ENCODE assay signal across 18 cellular contexts in the genomic region with DNA sequence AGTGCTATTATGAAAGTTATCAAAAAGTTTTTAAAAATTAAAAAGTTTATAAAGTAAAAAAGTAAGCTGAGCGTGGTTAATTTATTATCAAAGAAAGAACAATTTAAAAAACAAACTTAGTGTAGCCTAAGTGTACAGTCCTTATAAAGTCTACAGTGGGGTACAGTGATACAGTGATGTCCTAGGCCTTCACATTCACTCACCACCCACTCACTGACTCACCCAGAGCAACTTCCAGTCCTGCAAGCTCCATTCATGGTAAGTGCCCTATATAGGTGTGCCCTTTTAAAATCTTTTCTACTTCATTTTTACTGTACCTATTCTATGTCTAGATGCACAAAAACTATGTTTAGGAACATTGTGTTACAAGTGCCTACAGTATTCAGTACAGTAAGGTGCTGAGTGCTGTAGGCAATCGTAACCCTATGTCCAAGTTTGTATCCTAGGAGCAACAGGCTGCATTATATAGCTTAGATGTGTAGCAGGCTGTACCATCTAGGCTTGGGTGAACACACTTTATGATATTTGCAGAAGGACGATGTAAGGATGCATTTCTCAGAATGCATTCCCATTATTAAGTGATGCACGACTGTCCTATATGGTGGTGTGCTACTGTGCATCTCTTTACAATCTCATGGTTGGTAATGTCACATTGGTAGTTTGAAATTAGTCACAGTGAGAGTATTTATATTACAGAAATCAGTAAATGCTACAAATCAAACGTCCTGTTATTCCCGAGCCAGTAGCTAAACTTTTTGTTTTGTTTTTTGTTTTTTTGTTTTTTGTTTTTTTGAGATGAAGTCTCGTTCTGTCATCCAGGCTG.
DNase-seq lines count a peak whose midpoint lies in the region; ATAC-seq and TF ChIP-seq lines count a peak whose summit lies in the region.
"Had no signal": no experiment of that assay in that cellular context is flagged by ENCODE, and none has a peak within 500 bp of the region (broad histone marks: within the 10 kb centered on the region; RNA-seq: fewer than 3 reads in every experiment).

No MANE protein-coding gene starts in this region.

- no peaks in the 10 kb centered on the region for H3K9me3 ChIP-seq in CD4-positive, CD25-positive, alpha-beta regulatory T cell (ENCODE audit: control insufficient read depth in 2 of 2, low read length in 2 of 2)
- H3K9me3 ChIP-seq in RWPE2 (ENCODE audit: severe bottlenecking): no peaks in the 10 kb centered on the region
- H3K9me3 ChIP-seq: MG63 had no signal

- H3K27me3 ChIP-seq in CD4-positive, CD25-positive, alpha-beta regulatory T cell (ENCODE audit: control insufficient read depth, insufficient read depth, low read length): no peaks in the 10 kb centered on the region
- H3K27me3 ChIP-seq in RWPE2 (ENCODE audit: insufficient read depth, poor library complexity, severe bottlenecking): no peaks in the 10 kb centered on the region
- H3K27me3 ChIP-seq: BLaER1 treated with 17β-estradiol and CSF1 and Interleukin-3, amounts not matched to agents 10 nM and 100 nM; MG63 had no signal

- intact Hi-C loops in activated CD8-positive, alpha-beta T cell treated with anti-CD3 and anti-CD28 coated beads for 36 hours (cut with micrococcal nuclease): no loop called here

- POLR2A ChIA-PET in activated CD8-positive, alpha-beta T cell treated with anti-CD3 and anti-CD28 coated beads for 36 hours (lab: Charles Lee): interaction anchor here (0.6 to 1.4 kb wide), 3 partner anchors 16 to 107 kb away, joined by 3 read pairs; no protein-coding TSS in a partner anchor
- POLR2A ChIA-PET in activated CD8-positive, alpha-beta T cell treated with anti-CD3 and anti-CD28 coated beads, Interleukin-2, amount 10 ng/mL, durations not matched to agents 7 days and 5 days (lab: Charles Lee): no interaction called here

- CTCF ChIA-PET in activated CD8-positive, alpha-beta T cell treated with anti-CD3 and anti-CD28 coated beads for 36 hours (lab: Charles Lee): interaction anchor here (0.9 to 2.3 kb wide), 4 partner anchors 10 to 65 kb away, joined by 3 to 7 read pairs (median 4); no protein-coding TSS in a partner anchor
- CTCF ChIA-PET in activated CD8-positive, alpha-beta T cell treated with anti-CD3 and anti-CD28 coated beads, Interleukin-2, amount 10 ng/mL, durations not matched to agents 7 days and 5 days (lab: Charles Lee): interaction anchor here (0.8 to 1.5 kb wide), 4 partner anchors 12 to 374 kb away, joined by 3 to 4 read pairs (median 3); no protein-coding TSS in a partner anchor

- peak; percentile 31 for DNase-seq in activated CD8-positive, alpha-beta T cell treated with anti-CD3 and anti-CD28 coated beads for 36 hours
- DNase-seq in activated CD8-positive, alpha-beta T cell treated with anti-CD3 and anti-CD28 coated beads, Interleukin-2, amount 10 ng/mL, durations not matched to agents 7 days and 5 days: no peak
- no peak for DNase-seq in CD4-positive, CD25-positive, alpha-beta regulatory T cell
- no peak for DNase-seq in RWPE2 (ENCODE audit: low spot score)
- no peak for DNase-seq in chondrocyte (ENCODE audit: low spot score)
- DNase-seq in RKO (ENCODE audit: low spot score): no peak
- DNase-seq: DND-41, GOT3, MG63, NCI-H1092, NCI-H2081 treated with DMSO at 0.1 percent for 48 hours, NCI-H2227 treated with DMSO at 0.1 percent for 48 hours, NCI-H524, PC-9 had no signal

- H3K36me3 Mint-ChIP-seq in activated CD8-positive, alpha-beta T cell treated with anti-CD3 and anti-CD28 coated beads for 36 hours (ENCODE audit: low read depth): peaks cover 7% of the 10 kb centered on the region
- H3K36me3 Mint-ChIP-seq in activated CD8-positive, alpha-beta T cell treated with anti-CD3 and anti-CD28 coated beads, Interleukin-2, amount 10 ng/mL, durations not matched to agents 7 days and 5 days (ENCODE audit: low read depth): peaks cover 2% of the 10 kb centered on the region
- H3K36me3 Mint-ChIP-seq in CD4-positive, CD25-positive, alpha-beta regulatory T cell: peaks cover 21% of the 10 kb centered on the region
- H3K36me3 Mint-ChIP-seq in chondrocyte (ENCODE audit: low read depth): peaks cover 1% of the 10 kb centered on the region

- no peak overlapping the region for H3K4me3 ChIP-seq in CD4-positive, CD25-positive, alpha-beta regulatory T cell (ENCODE audit: low read depth, low read length)
- no peak overlapping the region for H3K4me3 ChIP-seq in RWPE2 (ENCODE audit: severe bottlenecking)
- H3K4me3 ChIP-seq: BLaER1 treated with 17β-estradiol and CSF1 and Interleukin-3, amounts not matched to agents 10 nM and 100 nM; MG63; PC-9 had no signal

- ATAC-seq in activated CD8-positive, alpha-beta T cell treated with anti-CD3 and anti-CD28 coated beads for 36 hours: peak; percentile 70
- no peak for ATAC-seq in activated CD8-positive, alpha-beta T cell treated with anti-CD3 and anti-CD28 coated beads, Interleukin-2, amount 10 ng/mL, durations not matched to agents 7 days and 5 days
- ATAC-seq in CD4-positive, CD25-positive, alpha-beta regulatory T cell (ENCODE audit: low read depth in 2 of 2): no peak
- peak; percentile 35; the same call in 1 of the 3 replicates for ATAC-seq in RWPE2 (ENCODE audit: low read depth)
- no peak for ATAC-seq in HG02981 (IDR thresholded peaks at IDR 0.05; ENCODE audit: unreplicated experiment)
- ATAC-seq in GM18502 (IDR thresholded peaks at IDR 0.05; ENCODE audit: poor library complexity, unreplicated experiment): no peak
- ATAC-seq: HepG2 had no signal

- no peak for TF ChIP-seq CTCF in activated CD8-positive, alpha-beta T cell treated with anti-CD3 and anti-CD28 coated beads for 36 hours (IDR thresholded peaks at IDR 0.05)
- TF ChIP-seq CTCF in RWPE2 (IDR thresholded peaks at IDR 0.05; ENCODE audit: poor library complexity, severe bottlenecking) (no peak), chondrocyte (IDR thresholded peaks at IDR 0.05) (no peak)

- H3K27me3 Mint-ChIP-seq in activated CD8-positive, alpha-beta T cell treated with anti-CD3 and anti-CD28 coated beads for 36 hours: no peaks in the 10 kb centered on the region
- H3K27me3 Mint-ChIP-seq in activated CD8-positive, alpha-beta T cell treated with anti-CD3 and anti-CD28 coated beads, Interleukin-2, amount 10 ng/mL, durations not matched to agents 7 days and 5 days (ENCODE audit: low read depth): no peaks in the 10 kb centered on the region
- H3K27me3 Mint-ChIP-seq in CD4-positive, CD25-positive, alpha-beta regulatory T cell: no peaks in the 10 kb centered on the region
- no peaks in the 10 kb centered on the region for H3K27me3 Mint-ChIP-seq in chondrocyte (ENCODE audit: low read depth)

- no peak overlapping the region for H3K27ac Mint-ChIP-seq in activated CD8-positive, alpha-beta T cell treated with anti-CD3 and anti-CD28 coated beads for 36 hours
- no peak overlapping the region for H3K27ac Mint-ChIP-seq in activated CD8-positive, alpha-beta T cell treated with anti-CD3 and anti-CD28 coated beads, Interleukin-2, amount 10 ng/mL, durations not matched to agents 7 days and 5 days
- peak overlapping the region in 2 of 3 donors; percentile 9 to 80 for H3K27ac Mint-ChIP-seq in CD4-positive, CD25-positive, alpha-beta regulatory T cell
- H3K27ac Mint-ChIP-seq in chondrocyte (ENCODE audit: unreplicated experiment): peak overlapping the region; percentile 84

- H3K4me3 Mint-ChIP-seq in activated CD8-positive, alpha-beta T cell treated with anti-CD3 and anti-CD28 coated beads for 36 hours: no peak overlapping the region
- no peak overlapping the region for H3K4me3 Mint-ChIP-seq in activated CD8-positive, alpha-beta T cell treated with anti-CD3 and anti-CD28 coated beads, Interleukin-2, amount 10 ng/mL, durations not matched to agents 7 days and 5 days
- H3K4me3 Mint-ChIP-seq in CD4-positive, CD25-positive, alpha-beta regulatory T cell: no peak overlapping the region
- H3K4me3 Mint-ChIP-seq in chondrocyte (ENCODE audit: unreplicated experiment): no peak overlapping the region

- H3K27ac ChIP-seq in CD4-positive, CD25-positive, alpha-beta regulatory T cell (ENCODE audit: insufficient read depth, low read length, poor library complexity, severe bottlenecking): no peak overlapping the region
- no peak overlapping the region for H3K27ac ChIP-seq in RWPE2 (ENCODE audit: poor library complexity, severe bottlenecking)
- H3K27ac ChIP-seq: BLaER1 treated with 17β-estradiol and CSF1 and Interleukin-3, amounts not matched to agents 10 nM and 100 nM; PC-9 had no signal

- H3K36me3 ChIP-seq in CD4-positive, CD25-positive, alpha-beta regulatory T cell (ENCODE audit: control insufficient read depth, insufficient read depth, low read length): peaks cover 3% of the 10 kb centered on the region
- H3K36me3 ChIP-seq in RWPE2 (ENCODE audit: low read depth): no peaks in the 10 kb centered on the region
- H3K36me3 ChIP-seq: MG63 had no signal

- H3K9me3 Mint-ChIP-seq in activated CD8-positive, alpha-beta T cell treated with anti-CD3 and anti-CD28 coated beads for 36 hours: no peaks in the 10 kb centered on the region
- no peaks in the 10 kb centered on the region for H3K9me3 Mint-ChIP-seq in activated CD8-positive, alpha-beta T cell treated with anti-CD3 and anti-CD28 coated beads, Interleukin-2, amount 10 ng/mL, durations not matched to agents 7 days and 5 days (ENCODE audit: insufficient read depth)
- H3K9me3 Mint-ChIP-seq in CD4-positive, CD25-positive, alpha-beta regulatory T cell: no peaks in the 10 kb centered on the region
- peaks cover 2% of the 10 kb centered on the region for H3K9me3 Mint-ChIP-seq in chondrocyte (ENCODE audit: low read depth)

- peaks cover 3% of the 10 kb centered on the region for H3K4me1 ChIP-seq in CD4-positive, CD25-positive, alpha-beta regulatory T cell (ENCODE audit: control insufficient read depth, insufficient read depth, low read length, poor library complexity, severe bottlenecking)
- H3K4me1 ChIP-seq in RWPE2 (ENCODE audit: insufficient read depth, poor library complexity, severe bottlenecking): peaks cover 3% of the 10 kb centered on the region

- H3K4me1 Mint-ChIP-seq in activated CD8-positive, alpha-beta T cell treated with anti-CD3 and anti-CD28 coated beads for 36 hours (ENCODE audit: low read depth): peaks cover 14% of the 10 kb centered on the region
- no peaks in the 10 kb centered on the region for H3K4me1 Mint-ChIP-seq in activated CD8-positive, alpha-beta T cell treated with anti-CD3 and anti-CD28 coated beads, Interleukin-2, amount 10 ng/mL, durations not matched to agents 7 days and 5 days (ENCODE audit: low read depth)
- peaks cover 12 to 18% (median 15%) of the 10 kb centered on the region in 4 donors for H3K4me1 Mint-ChIP-seq in CD4-positive, CD25-positive, alpha-beta regulatory T cell
- H3K4me1 Mint-ChIP-seq in chondrocyte (ENCODE audit: low read depth): peaks cover 68% of the 10 kb centered on the region

Comparison
In these comparisons a context has a peak if more than half of its experiments do, and no peak if none do; other contexts are left out.
1. ATAC-seq: peak in activated CD8-positive, alpha-beta T cell treated with anti-CD3 and anti-CD28 coated beads for 36 hours (single experiment) and RWPE2 (single experiment); none in activated CD8-positive, alpha-beta T cell treated with anti-CD3 and anti-CD28 coated beads, Interleukin-2, amount 10 ng/mL, durations not matched to agents 7 days and 5 days (single experiment), CD4-positive, CD25-positive, alpha-beta regulatory T cell (0 of 2), HG02981 (single experiment) and GM18502 (single experiment).
2. H3K27ac Mint-ChIP-seq: peak in CD4-positive, CD25-positive, alpha-beta regulatory T cell (2 of 3) and chondrocyte (single experiment); none in activated CD8-positive, alpha-beta T cell treated with anti-CD3 and anti-CD28 coated beads for 36 hours (single experiment) and activated CD8-positive, alpha-beta T cell treated with anti-CD3 and anti-CD28 coated beads, Interleukin-2, amount 10 ng/mL, durations not matched to agents 7 days and 5 days (single experiment).